ENCODE assay signal across 9 cellular contexts in genomic region chr12:26935636-26936378, GRCh38. TPM values are rescaled to one million over a fixed set of nuclear protein-coding genes. Genes with fewer than 3 reads are reported as not detected.
DNase-seq lines count a peak whose midpoint lies in the region; ATAC-seq and TF ChIP-seq lines count a peak whose summit lies in the region.
"Had no signal": no experiment of that assay in that cellular context is flagged by ENCODE, and none has a peak within 500 bp of the region (broad histone marks: within the 10 kb centered on the region; RNA-seq: fewer than 3 reads in every experiment).

No MANE protein-coding gene starts in this region.

- peaks cover 22% of the 10 kb centered on the region for H3K36me3 Mint-ChIP-seq in activated T-cell treated with anti-CD3 and anti-CD28 coated beads, Interleukin-2, amount 50 U/mL, for 4 hours (ENCODE audit: insufficient read depth)
- peaks cover 21% of the 10 kb centered on the region for H3K36me3 Mint-ChIP-seq in T-cell

- H3K9me3 ChIP-seq in thymus (ENCODE audit: control insufficient read depth): no peaks in the 10 kb centered on the region
- H3K9me3 ChIP-seq: tibial artery had no signal

- no peak for DNase-seq in activated T-cell treated with anti-CD3 and anti-CD28 coated beads, Interleukin-2, amount 50 U/mL, for 4 hours
- DNase-seq in activated T-cell treated with anti-CD3 and anti-CD28 coated beads for 4 hours (no peak), T-cell (no peak), epithelial cell of proximal tubule (ENCODE audit: low read depth) (no peak), NCI-H187 treated with DMSO at 0.1 percent for 48 hours (lab: John Stamatoyannopoulos, UW) (no peak)
- DNase-seq: tibial artery had no signal

- peak overlapping the region; percentile 99 for H3K4me3 Mint-ChIP-seq in activated T-cell treated with anti-CD3 and anti-CD28 coated beads, Interleukin-2, amount 50 U/mL, for 4 hours
- peak overlapping the region; percentile 91 to 98 (median 95) for H3K4me3 Mint-ChIP-seq in T-cell

- H3K9me3 Mint-ChIP-seq in activated T-cell treated with anti-CD3 and anti-CD28 coated beads, Interleukin-2, amount 50 U/mL, for 4 hours: no peaks in the 10 kb centered on the region
- no peaks in the 10 kb centered on the region for H3K9me3 Mint-ChIP-seq in T-cell

- POLR2A ChIA-PET in T-cell (lab: Charles Lee): interaction anchor here in 1 of 2 donors (0.5 kb wide), 1 partner anchor 18 kb away, joined by 8 read pairs; no protein-coding TSS in a partner anchor

- peak overlapping the region; percentile 98 to 99 for H3K27ac Mint-ChIP-seq in T-cell

- H3K27me3 ChIP-seq in thymus (ENCODE audit: control insufficient read depth, insufficient read depth): no peaks in the 10 kb centered on the region
- H3K27me3 ChIP-seq: tibial artery had no signal

- no peak for ATAC-seq in activated T-cell treated with anti-CD3 and anti-CD28 coated beads, Interleukin-2, amount 50 U/mL, for 4 hours
- ATAC-seq in T-cell (replicated peaks in 1 of 4): no peak
- ATAC-seq in GM21576 (IDR thresholded peaks at IDR 0.05; ENCODE audit: unreplicated experiment): no peak
- ATAC-seq in GM21390 (IDR thresholded peaks at IDR 0.05; ENCODE audit: unreplicated experiment): no peak

- TF ChIP-seq CTCF in epithelial cell of proximal tubule (conservative IDR thresholded peaks at IDR 0.05; ENCODE audit: low read depth, low read length): no peak

- CTCF ChIA-PET in T-cell (lab: Charles Lee): interaction anchor here in 1 of 2 donors (0.5 to 1.1 kb wide), 5 partner anchors 32 to 370 kb away, joined by 3 to 5 read pairs (median 3); partner anchors contain the start of genes MED21 and TM7SF3

- H3K36me3 ChIP-seq in thymus (ENCODE audit: control insufficient read depth, insufficient read depth): peaks cover 3% of the 10 kb centered on the region

- H3K4me1 ChIP-seq in thymus (ENCODE audit: control insufficient read depth, insufficient read depth, low read length): peaks cover 14% of the 10 kb centered on the region

- no peaks in the 10 kb centered on the region for H3K27me3 Mint-ChIP-seq in activated T-cell treated with anti-CD3 and anti-CD28 coated beads, Interleukin-2, amount 50 U/mL, for 4 hours (ENCODE audit: low read depth)
- H3K27me3 Mint-ChIP-seq in T-cell: no peaks in the 10 kb centered on the region

- H3K4me1 Mint-ChIP-seq in activated T-cell treated with anti-CD3 and anti-CD28 coated beads, Interleukin-2, amount 50 U/mL, for 4 hours (ENCODE audit: low read depth): peaks cover 55% of the 10 kb centered on the region
- peaks cover 65 to 79% (median 67%) of the 10 kb centered on the region in 3 donors for H3K4me1 Mint-ChIP-seq in T-cell

- H3K4me3 ChIP-seq in epithelial cell of proximal tubule (ENCODE audit: low read depth, low read length) (peak overlapping the region; percentile 83), thymus (ENCODE audit: low read length) (peak overlapping the region; percentile 31)

- WGBS in thymus: 50% methylated on average over 7 of the region's 7 CpGs

- no peak overlapping the region for H3K27ac ChIP-seq in thymus (ENCODE audit: low read depth)

RNA-seq across cellular contexts. Expression of gene INTS13, which starts 2.0 kb away (rescaled TPM):
- 10 to 100 TPM; 52.1 to 59.0 (median 55.6) TPM for total RNA-seq in activated T-cell treated with anti-CD3 and anti-CD28 coated beads, Interleukin-2, amount 50 U/mL, for 4 hours
- total RNA-seq in T-cell (10 to 100 TPM; 19.7 to 26.0 (median 23.9) TPM), epithelial cell of proximal tubule (33.6 and 42.6 TPM in 2 replicates)
- 40.5 TPM for polyA plus RNA-seq in thymus

RNA-seq across cellular contexts. Expression of gene FGFR1OP2, which starts 2.5 kb away (rescaled TPM):
- total RNA-seq in activated T-cell treated with anti-CD3 and anti-CD28 coated beads, Interleukin-2, amount 50 U/mL, for 4 hours: 10 to 100 TPM; 39.2 to 44.1 (median 43.1) TPM
- total RNA-seq in T-cell (10 to 100 TPM; 51.7 to 83.6 (median 71.3) TPM), epithelial cell of proximal tubule (27.3 and 31.2 TPM in 2 replicates)
- polyA plus RNA-seq in thymus: 52.4 TPM
